ENCODE assay signal across 9 cellular contexts in genomic region chr3:164952966-164953365, GRCh38.
"Had no signal": no experiment of that assay in that cellular context is flagged by ENCODE, and none has a peak within 500 bp of the region (broad histone marks: within the 10 kb centered on the region; RNA-seq: fewer than 3 reads in every experiment).

No MANE protein-coding gene starts in this region.

- H3K9ac ChIP-seq: KMS-11 had no signal

- ATAC-seq: HepG2 had no signal

- H3K27ac ChIP-seq: KMS-11 had no signal

- FAIRE-seq: H54, HepG2, HTR-8/SVneo had no signal

- H3K27ac Mint-ChIP-seq: IgD-negative memory B cell had no signal

- H3K4me3 Mint-ChIP-seq: H9, IgD-negative memory B cell had no signal

- H3K36me3 Mint-ChIP-seq: IgD-negative memory B cell had no signal

- DNase-seq: GOT3, H9, HCEC 1CT, KBM-7 had no signal

- H3K4me1 Mint-ChIP-seq: IgD-negative memory B cell had no signal

- H3K27me3 Mint-ChIP-seq: IgD-negative memory B cell had no signal
